ENCODE assay signal across 26 cellular contexts in the genomic region with DNA sequence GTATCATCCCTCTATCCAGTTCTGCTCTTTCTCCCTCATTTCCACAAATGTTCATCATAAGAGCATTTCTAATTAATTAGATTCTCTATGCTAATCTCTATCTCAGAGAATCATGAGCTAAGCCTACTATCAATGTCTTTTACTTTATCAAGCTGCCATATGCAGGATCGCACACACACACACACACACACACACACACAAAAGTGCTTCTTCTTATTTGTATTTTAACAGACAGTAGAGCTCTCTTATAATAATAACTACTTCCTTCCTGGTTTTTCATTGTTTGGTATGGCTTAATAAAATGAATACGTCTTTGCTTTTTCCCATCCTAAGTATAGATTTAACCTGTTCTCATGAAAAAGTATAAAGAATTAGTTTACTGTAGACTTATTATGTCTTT.
DNase-seq lines count a peak whose midpoint lies in the region; ATAC-seq and TF ChIP-seq lines count a peak whose summit lies in the region.
"Had no signal": no experiment of that assay in that cellular context is flagged by ENCODE, and none has a peak within 500 bp of the region (broad histone marks: within the 10 kb centered on the region; RNA-seq: fewer than 3 reads in every experiment).

No MANE protein-coding gene starts in this region.

- intact Hi-C loops in CD14-positive monocyte (cut with micrococcal nuclease) = no loop called here

- no peaks in the 10 kb centered on the region for H3K4me1 ChIP-seq in tibial nerve
- H3K4me1 ChIP-seq: BE2C, stomach, vagina had no signal

- 52 to 69% methylated on average over 2 of the region's 2 CpGs for WGBS in tibial nerve, 2 donors

- peak overlapping the region; percentile 68 for H3K27ac Mint-ChIP-seq in activated T-cell treated with anti-CD3 and anti-CD28 coated beads, Interleukin-2, amount 50 U/mL, for 72 hours
- no peak overlapping the region for H3K27ac Mint-ChIP-seq in CD14-positive monocyte
- H3K27ac Mint-ChIP-seq: activated CD4-positive, alpha-beta T cell treated with anti-CD3 and anti-CD28 coated beads, Interleukin-2, amount 10 ng/mL, durations not matched to agents 24 days and 14 days; activated naive CD8-positive, alpha-beta T cell; GM23338; WTC11 had no signal

- no peak overlapping the region for H3K27ac ChIP-seq in tibial nerve
- H3K27ac ChIP-seq: sigmoid colon, stomach, vagina had no signal

- TF ChIP-seq CTCF in tibial nerve (IDR thresholded peaks at IDR 0.05) (no peak), CD14-positive monocyte (IDR thresholded peaks at IDR 0.05) (no peak)

- TF ChIP-seq EP300 in tibial nerve (IDR thresholded peaks at IDR 0.05) = no peak

- H3K27me3 Mint-ChIP-seq in activated T-cell treated with anti-CD3 and anti-CD28 coated beads, Interleukin-2, amount 50 U/mL, for 72 hours (ENCODE audit: low read depth) = no peaks in the 10 kb centered on the region
- H3K27me3 Mint-ChIP-seq in CD14-positive monocyte (ENCODE audit: low read depth in 3 of 3) = no peaks in the 10 kb centered on the region
- H3K27me3 Mint-ChIP-seq: activated CD4-positive, alpha-beta T cell treated with anti-CD3 and anti-CD28 coated beads, Interleukin-2, amount 10 ng/mL, durations not matched to agents 24 days and 14 days; activated naive CD8-positive, alpha-beta T cell had no signal

- H3K4me3 Mint-ChIP-seq in activated T-cell treated with anti-CD3 and anti-CD28 coated beads, Interleukin-2, amount 50 U/mL, for 72 hours = no peak overlapping the region
- no peak overlapping the region for H3K4me3 Mint-ChIP-seq in CD14-positive monocyte
- H3K4me3 Mint-ChIP-seq: activated CD4-positive, alpha-beta T cell treated with anti-CD3 and anti-CD28 coated beads, Interleukin-2, amount 10 ng/mL, durations not matched to agents 24 days and 14 days; activated naive CD8-positive, alpha-beta T cell; GM23338; nephron; WTC11 had no signal

- no peak for DNase-seq in activated T-cell treated with anti-CD3 and anti-CD28 coated beads, Interleukin-2, amount 50 U/mL, for 72 hours
- no peak for DNase-seq in activated T-cell treated with anti-CD3 and anti-CD28 coated beads for 4 hours
- peak; percentile 63 for DNase-seq in NCI-H345 (lab: John Stamatoyannopoulos, UW)
- DNase-seq in SHP77 (lab: John Stamatoyannopoulos, UW) = peak; percentile 21 to 51
- DNase-seq in tibial nerve (ENCODE audit: low spot score in 2 of 2) = no peak
- no peak for DNase-seq in glomerular visceral epithelial cell (ENCODE audit: extremely low spot score)
- no peak for DNase-seq in SK-N-DZ (ENCODE audit: low spot score)
- DNase-seq in CD14-positive monocyte (ENCODE audit: low spot score) = no peak
- DNase-seq: activated CD8-positive, alpha-beta memory T cell treated with anti-CD3 and anti-CD28 coated beads for 24 hours; activated effector memory CD4-positive, alpha-beta T cell treated with anti-CD3 and anti-CD28 coated beads, Interleukin-2, amount 50 U/mL, for 16 hours; aorta; BE2C; effector CD4-positive, alpha-beta T cell; Kasumi-1; left colon; NCI-H1048; NCI-H446 treated with DMSO at 0.1 percent for 48 hours; sigmoid colon; stimulated activated CD4-positive, alpha-beta T cell treated with anti-CD3 and anti-CD28 coated beads, Interleukin-4, amount 100 ng/mL, for 1 hour; stomach had no signal

- peaks cover 2 to 9% of the 10 kb centered on the region in 2 donors for H3K9me3 Mint-ChIP-seq in activated T-cell treated with anti-CD3 and anti-CD28 coated beads, Interleukin-2, amount 50 U/mL, for 72 hours
- H3K9me3 Mint-ChIP-seq in CD14-positive monocyte = no peaks in the 10 kb centered on the region

- no peak overlapping the region for H3K4me3 ChIP-seq in tibial nerve
- H3K4me3 ChIP-seq: GM23338, sigmoid colon, stomach, vagina had no signal

- H3K4me1 Mint-ChIP-seq in activated T-cell treated with anti-CD3 and anti-CD28 coated beads, Interleukin-2, amount 50 U/mL, for 72 hours (ENCODE audit: low read depth) = no peaks in the 10 kb centered on the region
- H3K4me1 Mint-ChIP-seq in CD14-positive monocyte = no peaks in the 10 kb centered on the region

- no peak for ATAC-seq in activated T-cell treated with anti-CD3 and anti-CD28 coated beads, Interleukin-2, amount 50 U/mL, for 72 hours (replicated peaks in 1 of 2)
- ATAC-seq: GM23338, left colon, WTC11 had no signal

- H3K9me3 ChIP-seq in tibial nerve = no peaks in the 10 kb centered on the region
- H3K9me3 ChIP-seq: BE2C, sigmoid colon, stomach, vagina had no signal

- H3K36me3 ChIP-seq in tibial nerve = no peaks in the 10 kb centered on the region
- H3K36me3 ChIP-seq: BE2C, sigmoid colon, stomach, vagina had no signal

- no peak for TF ChIP-seq POLR2A in tibial nerve (IDR thresholded peaks at IDR 0.05)

- no peaks in the 10 kb centered on the region for H3K27me3 ChIP-seq in tibial nerve
- H3K27me3 ChIP-seq: sigmoid colon, stomach, vagina had no signal

- peaks cover 0 to 3% of the 10 kb centered on the region in 2 donors for H3K36me3 Mint-ChIP-seq in activated T-cell treated with anti-CD3 and anti-CD28 coated beads, Interleukin-2, amount 50 U/mL, for 72 hours (ENCODE audit: insufficient read depth in 2 of 2)
- no peaks in the 10 kb centered on the region for H3K36me3 Mint-ChIP-seq in CD14-positive monocyte
- H3K36me3 Mint-ChIP-seq: activated naive CD8-positive, alpha-beta T cell had no signal

Comparison
In these comparisons a context has a peak if more than half of its experiments do, and no peak if none do; other contexts are left out.
1. DNase-seq: peak in NCI-H345 (single experiment) and SHP77 (2 of 2); none in activated T-cell treated with anti-CD3 and anti-CD28 coated beads, Interleukin-2, amount 50 U/mL, for 72 hours (0 of 2), activated T-cell treated with anti-CD3 and anti-CD28 coated beads for 4 hours (single experiment), tibial nerve (0 of 2), glomerular visceral epithelial cell (single experiment), SK-N-DZ (single experiment) and CD14-positive monocyte (single experiment).